ENCODE assay signal across 9 cellular contexts in genomic region chr10:76881477-76882220, GRCh38.
A peak's percentile ranks its signal among the peaks of the same experiment; 100 is the strongest.
DNase-seq lines count a peak whose midpoint lies in the region; ATAC-seq and TF ChIP-seq lines count a peak whose summit lies in the region.
"Had no signal": no experiment of that assay in that cellular context is flagged by ENCODE, and none has a peak within 500 bp of the region (broad histone marks: within the 10 kb centered on the region; RNA-seq: fewer than 3 reads in every experiment).

No MANE protein-coding gene starts in this region.

- no peak overlapping the region for H4K5ac ChIP-seq in H9 (ENCODE audit: insufficient read length, low read depth, low read length)

- no peak overlapping the region for H3K14ac ChIP-seq in H9 (ENCODE audit: insufficient read depth, low read length)

- no peak overlapping the region for H2BK5ac ChIP-seq in H9 (ENCODE audit: insufficient read length, low read length)

- H3K4me3 Mint-ChIP-seq in H9 = no peak overlapping the region
- H3K4me3 Mint-ChIP-seq in naive thymus-derived CD8-positive, alpha-beta T cell = no peak overlapping the region

- no peak overlapping the region for H3K56ac ChIP-seq in H9 (ENCODE audit: insufficient read length, low read depth, low read length)

- H3K23ac ChIP-seq in H9 (ENCODE audit: insufficient read length, low read depth, low read length) = no peak overlapping the region

- H3K27me3 Mint-ChIP-seq in H9 (ENCODE audit: low read depth) = no peaks in the 10 kb centered on the region
- H3K27me3 Mint-ChIP-seq in naive thymus-derived CD8-positive, alpha-beta T cell = peaks cover 2 to 34% (median 9%) of the 10 kb centered on the region in 5 donors

- H3K36me3 Mint-ChIP-seq in H9 (ENCODE audit: insufficient read depth in 1 of 3, low read depth in 3 of 3) = no peaks in the 10 kb centered on the region
- no peaks in the 10 kb centered on the region for H3K36me3 Mint-ChIP-seq in naive thymus-derived CD8-positive, alpha-beta T cell

- intact Hi-C loops in colonic mucosa (cut with DNase I) = no loop called here

- no peaks in the 10 kb centered on the region for H3K79me2 ChIP-seq in H9 (ENCODE audit: insufficient read depth, low read length)

- H2AFZ ChIP-seq in H9 (ENCODE audit: low read length) = no peak overlapping the region

- H3K4ac ChIP-seq in H9 (ENCODE audit: low read depth, low read length) = no peak overlapping the region

- no peak overlapping the region for H2BK15ac ChIP-seq in H9 (ENCODE audit: low read depth, low read length)

- H3K23me2 ChIP-seq in H9 (ENCODE audit: insufficient read length, low read depth, low read length, poor library complexity, severe bottlenecking) = no peaks in the 10 kb centered on the region

- H3K9ac ChIP-seq in H9 (ENCODE audit: extremely low read depth, insufficient read length, low read length) (no peak overlapping the region), colonic mucosa (ENCODE audit: low read depth in 2 of 2, low read length in 2 of 2) (no peak overlapping the region)

- no peak overlapping the region for H2BK20ac ChIP-seq in H9 (ENCODE audit: low read depth, low read length, poor library complexity, severe bottlenecking)

- H3K9me3 ChIP-seq in H9 (ENCODE audit: control insufficient read depth, low read depth, low read length) = no peaks in the 10 kb centered on the region
- H3K9me3 ChIP-seq in colonic mucosa = no peaks in the 10 kb centered on the region
- H3K9me3 ChIP-seq: neutrophil had no signal

- H3K79me1 ChIP-seq in H9 (ENCODE audit: insufficient read depth, low read depth, low read length, poor library complexity, severe bottlenecking) = no peaks in the 10 kb centered on the region

- H4K91ac ChIP-seq in H9 (ENCODE audit: insufficient read length, low read depth, low read length) = no peak overlapping the region

- no peak overlapping the region for H3K4me2 ChIP-seq in H9 (ENCODE audit: insufficient read depth, insufficient read length, low read length)

- H2BK12ac ChIP-seq in H9 (ENCODE audit: insufficient read length, low read depth, low read length) = no peak overlapping the region

- no peaks in the 10 kb centered on the region for H3K4me1 ChIP-seq in H9 (ENCODE audit: insufficient read depth, low read length)
- peaks cover 3% of the 10 kb centered on the region for H3K4me1 ChIP-seq in colonic mucosa

- H4K8ac ChIP-seq in H9 (replicated peaks; ENCODE audit: insufficient read length, low read depth, low read length) = no peak overlapping the region

- no peak overlapping the region for H3T11ph ChIP-seq in H9 (ENCODE audit: low read length)

- WGBS in H9 (ENCODE audit: extremely low coverage, insufficient read length, low lambda C conversion rate) = no CpG with 5 or more reads among the region's 3 CpGs

- no peaks in the 10 kb centered on the region for H3K9me3 Mint-ChIP-seq in H9
- no peaks in the 10 kb centered on the region for H3K9me3 Mint-ChIP-seq in naive thymus-derived CD8-positive, alpha-beta T cell

- peaks cover 8 to 17% of the 10 kb centered on the region in 2 experiments; a peak in 3 of 4 replicates for H3K4me1 Mint-ChIP-seq in H9
- H3K4me1 Mint-ChIP-seq in naive thymus-derived CD8-positive, alpha-beta T cell = peaks cover 6 to 19% (median 8%) of the 10 kb centered on the region in 4 donors

- H2BK120ac ChIP-seq in H9 (ENCODE audit: low read depth, low read length, poor library complexity, severe bottlenecking) = no peak overlapping the region

- peak; percentile 75 for ATAC-seq in GM21381 (IDR thresholded peaks at IDR 0.05; ENCODE audit: unreplicated experiment)
- ATAC-seq in HG03196 (IDR thresholded peaks at IDR 0.05; ENCODE audit: unreplicated experiment) = peak; percentile 70
- no peak for ATAC-seq in naive thymus-derived CD8-positive, alpha-beta T cell

- H3K27ac Mint-ChIP-seq in H9 = peak overlapping the region in 1 of 3 experiments; percentile 2; a peak in 1 of 7 replicates
- no peak overlapping the region for H3K27ac Mint-ChIP-seq in naive thymus-derived CD8-positive, alpha-beta T cell

- no peak overlapping the region for H2AK5ac ChIP-seq in H9 (ENCODE audit: insufficient read length, low read length)

- DNase-seq in GM10266 (ENCODE audit: extremely low spot score) (peak; percentile 12), fibroblast of villous mesenchyme (ENCODE audit: low read depth) (peak; percentile 52), CD1c-positive myeloid dendritic cell (ENCODE audit: extremely low spot score) (no peak), H9 (no peak), colonic mucosa (no peak)
- DNase-seq in naive thymus-derived CD8-positive, alpha-beta T cell = no peak

- TF ChIP-seq CTCF in GM10266 (IDR thresholded peaks at IDR 0.05; ENCODE audit: control insufficient read depth, insufficient read depth, low read depth, missing control alignments) (no peak), fibroblast of villous mesenchyme (IDR thresholded peaks at IDR 0.05; ENCODE audit: insufficient read depth, low read depth, low read length) (no peak), H9 (conservative IDR thresholded peaks at IDR 0.05) (no peak), colonic mucosa (IDR thresholded peaks at IDR 0.05) (no peak)

- H3K27ac ChIP-seq in H9 (ENCODE audit: insufficient read length, low read depth, low read length) (no peak overlapping the region), colonic mucosa (no peak overlapping the region)
- H3K27ac ChIP-seq: neutrophil had no signal

- no peak overlapping the region for H3K18ac ChIP-seq in H9 (ENCODE audit: insufficient read length, low read depth, low read length)

- H4K20me1 ChIP-seq in H9 (ENCODE audit: control insufficient read depth, insufficient read depth, insufficient read length) = no peaks in the 10 kb centered on the region

- H3K4me3 ChIP-seq in fibroblast of villous mesenchyme (ENCODE audit: low read depth, low read length) = no peak overlapping the region
- H3K4me3 ChIP-seq in colonic mucosa = no peak overlapping the region

- POLR2A ChIA-PET in naive thymus-derived CD8-positive, alpha-beta T cell (lab: Charles Lee) = no interaction called here

- no peaks in the 10 kb centered on the region for H3K27me3 ChIP-seq in H9 (ENCODE audit: insufficient read depth, low read length)
- no peaks in the 10 kb centered on the region for H3K27me3 ChIP-seq in colonic mucosa

- no peaks in the 10 kb centered on the region for H3K36me3 ChIP-seq in colonic mucosa
- H3K36me3 ChIP-seq: neutrophil had no signal

Comparison
In these comparisons a context has a peak if more than half of its experiments do, and no peak if none do; other contexts are left out.
1. DNase-seq: peak in GM10266 (single experiment) and fibroblast of villous mesenchyme (single experiment); none in CD1c-positive myeloid dendritic cell (single experiment), H9 (single experiment), naive thymus-derived CD8-positive, alpha-beta T cell (0 of 10) and colonic mucosa (single experiment).
2. ATAC-seq: peak in GM21381 (single experiment) and HG03196 (single experiment); none in naive thymus-derived CD8-positive, alpha-beta T cell (0 of 2).